In genomic region chr4:34504751-34505150, GRCh38 we compare ENCODE assay signal across 3 cellular contexts.
DNase-seq lines count a peak whose midpoint lies in the region; TF ChIP-seq lines count a peak whose summit lies in the region.
"Not testable (repeated sequence)": the region's sequence is repeated elsewhere in the genome, so short reads cannot be mapped to it uniquely, and the experiment has no call there.

No MANE protein-coding gene starts in this region.

- TF ChIP-seq CTCF in endodermal cell (conservative IDR thresholded peaks at IDR 0.05); nephron progenitor cell (IDR thresholded peaks at IDR 0.05): not testable (repeated sequence)

- not testable (repeated sequence) for H3K27me3 Mint-ChIP-seq in endodermal cell (ENCODE audit: insufficient read depth); nephron progenitor cell (ENCODE audit: low read depth, poor library complexity)

- in situ Hi-C loops in HAP-1 (cut with MboI; ENCODE audit: low sequenced_read_pairs), result not testable (repeated sequence)

- H3K4me3 ChIP-seq in HAP-1, result not testable (repeated sequence)
- peak overlapping the region; percentile 1 for H3K4me3 ChIP-seq in endodermal cell (ENCODE audit: low read length)

- H3K9me3 ChIP-seq in HAP-1, result not testable (repeated sequence)
- H3K9me3 ChIP-seq in endodermal cell (ENCODE audit: control insufficient read depth, low read length), result peaks cover 68% of the 10 kb centered on the region

- 76 to 100% methylated on average over 1 to 2 of the region's 2 CpGs for WGBS in endodermal cell (ENCODE audit: insufficient coverage in 1 of 2, insufficient read length in 1 of 2), 2 experiments

- not testable (repeated sequence) for H3K36me3 ChIP-seq in HAP-1 (replicated peaks); endodermal cell (ENCODE audit: control insufficient read depth, insufficient read depth, low read length)

- H3K4me1 Mint-ChIP-seq in endodermal cell, nephron progenitor cell: not testable (repeated sequence)

- not testable (repeated sequence) for H3K9ac ChIP-seq in endodermal cell (ENCODE audit: extremely low read depth, low read length, poor library complexity, severe bottlenecking)

- H3K27ac ChIP-seq in endodermal cell (ENCODE audit: low read depth, low read length), result not testable (repeated sequence)

- H3K9me3 Mint-ChIP-seq in endodermal cell (peaks cover 54% of the 10 kb centered on the region), nephron progenitor cell (peaks cover 18% of the 10 kb centered on the region)

- peak; percentile 30 to 92 for DNase-seq in HAP-1 (ENCODE audit: low spot score in 2 of 2)
- DNase-seq in endodermal cell, nephron progenitor cell: not testable (repeated sequence)

- peaks cover 23% of the 10 kb centered on the region for H3K4me1 ChIP-seq in HAP-1
- not testable (repeated sequence) for H3K4me1 ChIP-seq in endodermal cell (ENCODE audit: control insufficient read depth, insufficient read depth, low read length)

- H3K27ac Mint-ChIP-seq in endodermal cell, result not testable (repeated sequence)
- H3K27ac Mint-ChIP-seq in nephron progenitor cell, result peak overlapping the region; percentile 29

- H3K27me3 ChIP-seq in HAP-1 (ENCODE audit: low read depth); endodermal cell (ENCODE audit: control insufficient read depth, insufficient read depth, low read length, poor library complexity, severe bottlenecking): not testable (repeated sequence)

- not testable (repeated sequence) for H3K4me3 Mint-ChIP-seq in endodermal cell, nephron progenitor cell

- peaks cover 25% of the 10 kb centered on the region for H3K36me3 Mint-ChIP-seq in endodermal cell (ENCODE audit: low read depth)
- not testable (repeated sequence) for H3K36me3 Mint-ChIP-seq in nephron progenitor cell (ENCODE audit: low read depth)
